ENCODE assay signal across 24 cellular contexts in the genomic region with DNA sequence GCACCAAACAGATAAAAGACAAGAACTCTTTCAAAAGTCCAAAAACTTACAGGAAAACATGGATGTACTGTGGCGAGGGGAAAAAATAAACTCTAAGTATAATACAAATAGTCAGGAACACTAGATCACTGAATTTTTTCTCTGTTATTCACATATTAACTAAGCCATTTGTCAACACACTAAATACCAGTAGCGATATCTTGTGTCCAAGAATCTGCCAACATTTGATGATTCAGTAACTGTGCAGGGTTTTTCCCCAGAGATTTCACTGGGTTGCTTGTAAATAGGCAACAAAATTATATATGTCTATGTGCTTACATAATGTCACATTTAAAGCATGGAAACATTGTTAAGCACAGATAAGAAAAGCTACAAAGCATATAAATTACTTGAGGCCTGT.
DNase-seq lines count a peak whose midpoint lies in the region; ATAC-seq and TF ChIP-seq lines count a peak whose summit lies in the region.
"Had no signal": no experiment of that assay in that cellular context is flagged by ENCODE, and none has a peak within 500 bp of the region (broad histone marks: within the 10 kb centered on the region; RNA-seq: fewer than 3 reads in every experiment).

No MANE protein-coding gene starts in this region.

- H3K27ac Mint-ChIP-seq in HFFc6 = no peak overlapping the region
- H3K27ac Mint-ChIP-seq: activated T-helper 1 cell treated with anti-CD3 and anti-CD28 coated beads, Interleukin-12 subunit alpha, Interleukin-12 subunit beta, Interleukin-2, Interleukin-4 antibody, amounts not matched to agents 30 ng/mL and 10 ng/mL and 1 ng/mL, durations not matched to agents 14 hours and 24 hours and 36 hours; IgD-negative memory B cell; natural killer cell treated with Interleukin-12 subunit alpha and Interleukin-12 subunit beta and Interleukin-15 and Interleukin-18, amount 100 ng/mL, for 72 hours had no signal

- H3K4me1 Mint-ChIP-seq in HFFc6 (ENCODE audit: low read depth) = no peaks in the 10 kb centered on the region
- H3K4me1 Mint-ChIP-seq: IgD-negative memory B cell had no signal

- no peaks in the 10 kb centered on the region for H3K36me3 ChIP-seq in skeletal muscle satellite cell (ENCODE audit: insufficient read depth, low read length)
- no peaks in the 10 kb centered on the region for H3K36me3 ChIP-seq in right atrium auricular region
- H3K36me3 ChIP-seq: upper lobe of left lung had no signal

- H3K4me3 ChIP-seq in fibroblast of pulmonary artery (replicated peaks; ENCODE audit: low read depth, low read length) (no peak overlapping the region), skeletal muscle satellite cell (ENCODE audit: low read length) (no peak overlapping the region), right atrium auricular region (no peak overlapping the region)
- H3K4me3 ChIP-seq: GM12878, upper lobe of left lung had no signal

- H3K9me3 ChIP-seq in skeletal muscle satellite cell (replicated peaks; ENCODE audit: low read length) = no peaks in the 10 kb centered on the region
- H3K9me3 ChIP-seq in right atrium auricular region = no peaks in the 10 kb centered on the region
- H3K9me3 ChIP-seq: upper lobe of left lung had no signal

- H3K4me3 Mint-ChIP-seq in HFFc6 = no peak overlapping the region
- H3K4me3 Mint-ChIP-seq: activated T-helper 1 cell treated with anti-CD3 and anti-CD28 coated beads, Interleukin-12 subunit alpha, Interleukin-12 subunit beta, Interleukin-2, Interleukin-4 antibody, amounts not matched to agents 30 ng/mL and 10 ng/mL and 1 ng/mL, durations not matched to agents 14 hours and 24 hours and 36 hours; IgD-negative memory B cell; natural killer cell treated with Interleukin-12 subunit alpha and Interleukin-12 subunit beta and Interleukin-15 and Interleukin-18, amount 100 ng/mL, for 72 hours had no signal

- DNase-seq in HFFc6 (peak; percentile 26), T1000 (lab: John Stamatoyannopoulos, UW) (peak; percentile 21), fibroblast of pulmonary artery (ENCODE audit: low read depth) (peak; percentile 86), NCI-H1436 (lab: John Stamatoyannopoulos, UW) (no peak), right atrium auricular region (ENCODE audit: low spot score) (no peak)
- DNase-seq: activated CD4-positive, alpha-beta T cell treated with anti-CD3 and anti-CD28 coated beads, Interleukin-2, amount 50 U/mL, for 48 hours; aorta; DND-41; effector CD8-positive, alpha-beta T cell; hypothalamus; left ventricle myocardium superior; NCI-H1417; NCI-H526 treated with DMSO at 0.1 percent for 48 hours; right cardiac atrium; SHP77; stimulated activated CD4-positive, alpha-beta T cell treated with anti-CD3 and anti-CD28 coated beads, Interleukin-4, amount 100 ng/mL, for 1 hour; upper lobe of left lung had no signal

- no peaks in the 10 kb centered on the region for H3K36me3 Mint-ChIP-seq in HFFc6 (ENCODE audit: low read depth)
- H3K36me3 Mint-ChIP-seq: natural killer cell treated with Interleukin-12 subunit alpha and Interleukin-12 subunit beta and Interleukin-15 and Interleukin-18, amount 100 ng/mL, for 72 hours had no signal

- H3K9me3 Mint-ChIP-seq in HFFc6 = peaks cover 20% of the 10 kb centered on the region
- H3K9me3 Mint-ChIP-seq: activated T-helper 1 cell treated with anti-CD3 and anti-CD28 coated beads, Interleukin-12 subunit alpha, Interleukin-12 subunit beta, Interleukin-2, Interleukin-4 antibody, amounts not matched to agents 30 ng/mL and 10 ng/mL and 1 ng/mL, durations not matched to agents 14 hours and 24 hours and 36 hours; natural killer cell treated with Interleukin-12 subunit alpha and Interleukin-12 subunit beta and Interleukin-15 and Interleukin-18, amount 100 ng/mL, for 72 hours had no signal

- H3K4me1 ChIP-seq in skeletal muscle satellite cell (ENCODE audit: control insufficient read depth, insufficient read depth, low read length) (peaks cover 14% of the 10 kb centered on the region), right atrium auricular region (no peaks in the 10 kb centered on the region)

- H3K4me2 ChIP-seq in skeletal muscle satellite cell (ENCODE audit: low read length) = peak overlapping the region; percentile 50

- TF ChIP-seq CTCF in HFFc6 (IDR thresholded peaks at IDR 0.05) (no peak), fibroblast of pulmonary artery (IDR thresholded peaks at IDR 0.05; ENCODE audit: low read length, missing control alignments) (no peak), right atrium auricular region (IDR thresholded peaks at IDR 0.05) (no peak)

- no peaks in the 10 kb centered on the region for H3K27me3 Mint-ChIP-seq in HFFc6 (ENCODE audit: insufficient read depth)
- H3K27me3 Mint-ChIP-seq: IgD-negative memory B cell; natural killer cell treated with Interleukin-12 subunit alpha and Interleukin-12 subunit beta and Interleukin-15 and Interleukin-18, amount 100 ng/mL, for 72 hours had no signal

- H3K9ac ChIP-seq in skeletal muscle satellite cell (ENCODE audit: low read depth, low read length) = no peak overlapping the region

- ATAC-seq in GM18873 (IDR thresholded peaks at IDR 0.05; ENCODE audit: low FRiP score, unreplicated experiment) = no peak
- ATAC-seq: GM12878; left ventricle myocardium superior; natural killer cell treated with Interleukin-12 subunit alpha and Interleukin-12 subunit beta and Interleukin-15 and Interleukin-18, amount 100 ng/mL, for 72 hours; right cardiac atrium had no signal

- no peaks in the 10 kb centered on the region for H3K27me3 ChIP-seq in skeletal muscle satellite cell (ENCODE audit: control insufficient read depth, insufficient read depth, low read length)
- no peaks in the 10 kb centered on the region for H3K27me3 ChIP-seq in right atrium auricular region
- H3K27me3 ChIP-seq: upper lobe of left lung had no signal

- no peak overlapping the region for H3K27ac ChIP-seq in right atrium auricular region
- H3K27ac ChIP-seq: C4-2B, upper lobe of left lung had no signal

Comparison
In these comparisons a context has a peak if more than half of its experiments do, and no peak if none do; other contexts are left out.
1. DNase-seq: peak in HFFc6 (single experiment), T1000 (single experiment) and fibroblast of pulmonary artery (single experiment); none in NCI-H1436 (single experiment) and right atrium auricular region (single experiment).